ENCODE assay signal across 1 cellular context in the genomic region with DNA sequence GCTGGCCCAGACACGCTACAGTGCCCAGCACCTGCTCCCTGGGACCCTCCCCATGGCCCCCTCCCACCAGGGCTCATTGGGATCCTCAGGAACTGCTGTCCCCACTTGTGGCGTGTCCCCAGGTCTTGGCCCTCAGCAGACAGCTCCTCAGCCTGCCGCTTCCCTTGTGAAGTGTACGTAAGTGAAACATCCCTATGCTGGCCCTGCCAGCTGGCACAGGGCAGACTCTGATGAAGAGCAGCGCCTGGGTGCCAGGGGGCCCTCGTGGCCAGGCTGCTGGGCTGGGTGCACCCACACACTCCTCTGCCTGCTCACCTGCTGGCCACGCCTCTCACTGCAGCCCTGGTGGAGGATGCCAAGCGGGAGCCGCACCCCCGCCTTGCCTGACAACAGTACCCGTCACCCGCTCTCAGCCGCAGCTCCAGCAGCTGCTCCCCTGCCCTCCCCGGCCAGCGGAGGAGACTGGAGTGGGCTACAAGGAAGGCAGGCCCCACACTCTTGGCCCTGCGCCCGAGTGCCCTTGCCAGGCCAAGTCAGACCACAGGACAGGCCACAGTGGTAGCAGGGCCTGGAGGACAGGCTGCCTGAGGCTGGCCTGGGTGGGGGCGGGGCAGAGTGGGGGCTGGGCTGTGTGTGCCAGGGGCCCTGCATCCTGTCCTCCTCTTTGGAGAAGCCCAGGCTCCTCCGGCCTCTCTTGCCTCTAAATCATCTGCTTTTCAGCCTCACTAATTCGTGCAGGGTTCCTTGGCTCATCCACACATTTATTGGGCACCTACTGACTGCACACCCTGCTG.
TF ChIP-seq lines count a peak whose summit lies in the region.

No MANE protein-coding gene starts in this region.

TF ChIP-seq in GM23338, 12 proteins besides CTCF, POLR2A, EP300 and RAD21 (continued from another document):
- TF ChIP-seq, protein P1, sequence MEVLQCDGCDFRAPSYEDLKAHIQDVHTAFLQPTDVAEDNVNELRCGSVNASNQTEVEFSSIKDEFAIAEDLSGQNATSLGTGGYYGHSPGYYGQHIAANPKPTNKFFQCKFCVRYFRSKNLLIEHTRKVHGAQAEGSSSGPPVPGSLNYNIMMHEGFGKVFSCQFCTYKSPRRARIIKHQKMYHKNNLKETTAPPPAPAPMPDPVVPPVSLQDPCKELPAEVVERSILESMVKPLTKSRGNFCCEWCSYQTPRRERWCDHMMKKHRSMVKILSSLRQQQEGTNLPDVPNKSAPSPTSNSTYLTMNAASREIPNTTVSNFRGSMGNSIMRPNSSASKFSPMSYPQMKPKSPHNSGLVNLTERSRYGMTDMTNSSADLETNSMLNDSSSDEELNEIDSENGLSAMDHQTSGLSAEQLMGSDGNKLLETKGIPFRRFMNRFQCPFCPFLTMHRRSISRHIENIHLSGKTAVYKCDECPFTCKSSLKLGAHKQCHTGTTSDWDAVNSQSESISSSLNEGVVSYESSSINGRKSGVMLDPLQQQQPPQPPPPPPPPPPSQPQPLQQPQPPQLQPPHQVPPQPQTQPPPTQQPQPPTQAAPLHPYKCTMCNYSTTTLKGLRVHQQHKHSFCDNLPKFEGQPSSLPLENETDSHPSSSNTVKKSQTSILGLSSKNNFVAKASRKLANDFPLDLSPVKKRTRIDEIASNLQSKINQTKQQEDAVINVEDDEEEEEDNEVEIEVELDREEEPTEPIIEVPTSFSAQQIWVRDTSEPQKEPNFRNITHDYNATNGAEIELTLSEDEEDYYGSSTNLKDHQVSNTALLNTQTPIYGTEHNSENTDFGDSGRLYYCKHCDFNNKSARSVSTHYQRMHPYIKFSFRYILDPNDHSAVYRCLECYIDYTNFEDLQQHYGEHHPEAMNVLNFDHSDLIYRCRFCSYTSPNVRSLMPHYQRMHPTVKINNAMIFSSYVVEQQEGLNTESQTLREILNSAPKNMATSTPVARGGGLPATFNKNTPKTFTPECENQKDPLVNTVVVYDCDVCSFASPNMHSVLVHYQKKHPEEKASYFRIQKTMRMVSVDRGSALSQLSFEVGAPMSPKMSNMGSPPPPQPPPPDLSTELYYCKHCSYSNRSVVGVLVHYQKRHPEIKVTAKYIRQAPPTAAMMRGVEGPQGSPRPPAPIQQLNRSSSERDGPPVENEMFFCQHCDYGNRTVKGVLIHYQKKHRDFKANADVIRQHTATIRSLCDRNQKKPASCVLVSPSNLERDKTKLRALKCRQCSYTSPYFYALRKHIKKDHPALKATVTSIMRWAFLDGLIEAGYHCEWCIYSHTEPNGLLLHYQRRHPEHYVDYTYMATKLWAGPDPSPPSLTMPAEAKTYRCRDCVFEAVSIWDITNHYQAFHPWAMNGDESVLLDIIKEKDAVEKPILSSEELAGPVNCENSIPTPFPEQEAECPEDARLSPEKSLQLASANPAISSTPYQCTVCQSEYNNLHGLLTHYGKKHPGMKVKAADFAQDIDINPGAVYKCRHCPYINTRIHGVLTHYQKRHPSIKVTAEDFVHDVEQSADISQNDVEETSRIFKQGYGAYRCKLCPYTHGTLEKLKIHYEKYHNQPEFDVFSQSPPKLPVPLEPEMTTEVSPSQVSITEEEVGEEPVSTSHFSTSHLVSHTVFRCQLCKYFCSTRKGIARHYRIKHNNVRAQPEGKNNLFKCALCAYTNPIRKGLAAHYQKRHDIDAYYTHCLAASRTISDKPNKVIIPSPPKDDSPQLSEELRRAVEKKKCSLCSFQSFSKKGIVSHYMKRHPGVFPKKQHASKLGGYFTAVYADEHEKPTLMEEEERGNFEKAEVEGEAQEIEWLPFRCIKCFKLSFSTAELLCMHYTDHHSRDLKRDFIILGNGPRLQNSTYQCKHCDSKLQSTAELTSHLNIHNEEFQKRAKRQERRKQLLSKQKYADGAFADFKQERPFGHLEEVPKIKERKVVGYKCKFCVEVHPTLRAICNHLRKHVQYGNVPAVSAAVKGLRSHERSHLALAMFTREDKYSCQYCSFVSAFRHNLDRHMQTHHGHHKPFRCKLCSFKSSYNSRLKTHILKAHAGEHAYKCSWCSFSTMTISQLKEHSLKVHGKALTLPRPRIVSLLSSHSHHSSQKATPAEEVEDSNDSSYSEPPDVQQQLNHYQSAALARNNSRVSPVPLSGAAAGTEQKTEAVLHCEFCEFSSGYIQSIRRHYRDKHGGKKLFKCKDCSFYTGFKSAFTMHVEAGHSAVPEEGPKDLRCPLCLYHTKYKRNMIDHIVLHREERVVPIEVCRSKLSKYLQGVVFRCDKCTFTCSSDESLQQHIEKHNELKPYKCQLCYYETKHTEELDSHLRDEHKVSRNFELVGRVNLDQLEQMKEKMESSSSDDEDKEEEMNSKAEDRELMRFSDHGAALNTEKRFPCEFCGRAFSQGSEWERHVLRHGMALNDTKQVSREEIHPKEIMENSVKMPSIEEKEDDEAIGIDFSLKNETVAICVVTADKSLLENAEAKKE (CRISPR knock-in tag; IDR thresholded peaks at IDR 0.05): no peak
- TF ChIP-seq STAT1 (IDR thresholded peaks at IDR 0.05; ENCODE audit: unreplicated experiment) (no peak), ZNF114 (CRISPR knock-in tag; IDR thresholded peaks at IDR 0.05) (no peak), ZNF331 (CRISPR knock-in tag; IDR thresholded peaks at IDR 0.05; ENCODE audit: low read depth) (no peak), POLR2AphosphoS5 (IDR thresholded peaks at IDR 0.05; ENCODE audit: low read depth) (no peak), EZH2phosphoT487 (IDR thresholded peaks at IDR 0.05; ENCODE audit: unreplicated experiment) (no peak), NANOG (IDR thresholded peaks at IDR 0.05; ENCODE audit: borderline replicate concordance) (no peak)
- TF ChIP-seq, protein P2, sequence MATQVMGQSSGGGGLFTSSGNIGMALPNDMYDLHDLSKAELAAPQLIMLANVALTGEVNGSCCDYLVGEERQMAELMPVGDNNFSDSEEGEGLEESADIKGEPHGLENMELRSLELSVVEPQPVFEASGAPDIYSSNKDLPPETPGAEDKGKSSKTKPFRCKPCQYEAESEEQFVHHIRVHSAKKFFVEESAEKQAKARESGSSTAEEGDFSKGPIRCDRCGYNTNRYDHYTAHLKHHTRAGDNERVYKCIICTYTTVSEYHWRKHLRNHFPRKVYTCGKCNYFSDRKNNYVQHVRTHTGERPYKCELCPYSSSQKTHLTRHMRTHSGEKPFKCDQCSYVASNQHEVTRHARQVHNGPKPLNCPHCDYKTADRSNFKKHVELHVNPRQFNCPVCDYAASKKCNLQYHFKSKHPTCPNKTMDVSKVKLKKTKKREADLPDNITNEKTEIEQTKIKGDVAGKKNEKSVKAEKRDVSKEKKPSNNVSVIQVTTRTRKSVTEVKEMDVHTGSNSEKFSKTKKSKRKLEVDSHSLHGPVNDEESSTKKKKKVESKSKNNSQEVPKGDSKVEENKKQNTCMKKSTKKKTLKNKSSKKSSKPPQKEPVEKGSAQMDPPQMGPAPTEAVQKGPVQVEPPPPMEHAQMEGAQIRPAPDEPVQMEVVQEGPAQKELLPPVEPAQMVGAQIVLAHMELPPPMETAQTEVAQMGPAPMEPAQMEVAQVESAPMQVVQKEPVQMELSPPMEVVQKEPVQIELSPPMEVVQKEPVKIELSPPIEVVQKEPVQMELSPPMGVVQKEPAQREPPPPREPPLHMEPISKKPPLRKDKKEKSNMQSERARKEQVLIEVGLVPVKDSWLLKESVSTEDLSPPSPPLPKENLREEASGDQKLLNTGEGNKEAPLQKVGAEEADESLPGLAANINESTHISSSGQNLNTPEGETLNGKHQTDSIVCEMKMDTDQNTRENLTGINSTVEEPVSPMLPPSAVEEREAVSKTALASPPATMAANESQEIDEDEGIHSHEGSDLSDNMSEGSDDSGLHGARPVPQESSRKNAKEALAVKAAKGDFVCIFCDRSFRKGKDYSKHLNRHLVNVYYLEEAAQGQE (IDR thresholded peaks at IDR 0.05; ENCODE audit: unreplicated experiment): no peak
- TF ChIP-seq, protein P3, sequence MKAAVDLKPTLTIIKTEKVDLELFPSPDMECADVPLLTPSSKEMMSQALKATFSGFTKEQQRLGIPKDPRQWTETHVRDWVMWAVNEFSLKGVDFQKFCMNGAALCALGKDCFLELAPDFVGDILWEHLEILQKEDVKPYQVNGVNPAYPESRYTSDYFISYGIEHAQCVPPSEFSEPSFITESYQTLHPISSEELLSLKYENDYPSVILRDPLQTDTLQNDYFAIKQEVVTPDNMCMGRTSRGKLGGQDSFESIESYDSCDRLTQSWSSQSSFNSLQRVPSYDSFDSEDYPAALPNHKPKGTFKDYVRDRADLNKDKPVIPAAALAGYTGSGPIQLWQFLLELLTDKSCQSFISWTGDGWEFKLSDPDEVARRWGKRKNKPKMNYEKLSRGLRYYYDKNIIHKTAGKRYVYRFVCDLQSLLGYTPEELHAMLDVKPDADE (IDR thresholded peaks at IDR 0.05): no peak
